Comparison of ENCODE assay signal across 8 cellular contexts in the genomic region with DNA sequence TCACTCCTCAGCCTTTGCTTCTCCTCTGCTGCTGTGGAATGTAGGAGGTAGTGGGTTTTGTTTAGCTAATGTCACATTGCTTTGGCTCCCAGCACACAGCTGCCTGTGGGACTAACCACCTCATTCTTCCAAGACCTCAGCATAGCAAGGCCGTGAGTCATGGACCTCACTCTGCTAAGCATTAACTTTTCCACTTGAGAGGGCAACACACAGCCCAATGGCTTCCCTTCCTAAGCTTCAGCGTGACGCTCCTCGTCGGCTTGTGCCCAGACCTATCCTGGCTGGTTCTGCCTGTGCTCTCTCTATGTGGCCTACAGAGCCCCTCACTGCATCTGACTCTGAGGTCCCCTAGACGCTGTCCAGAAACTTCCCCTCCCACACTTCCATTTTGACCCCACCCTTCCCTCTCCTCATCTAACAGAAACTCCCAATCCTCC. TPM values are rescaled to one million over a fixed set of nuclear protein-coding genes. Genes with fewer than 3 reads are reported as not detected.
DNase-seq lines count a peak whose midpoint lies in the region; ATAC-seq and TF ChIP-seq lines count a peak whose summit lies in the region.

No MANE protein-coding gene starts in this region.

- H3K4me3 ChIP-seq in lower lobe of right lung, result no peak overlapping the region
- no peak overlapping the region for H3K4me3 ChIP-seq in urinary bladder (ENCODE audit: low read depth, low read length)

- H3K9me3 ChIP-seq in lower lobe of right lung, result no peaks in the 10 kb centered on the region

- no peaks in the 10 kb centered on the region for H3K27me3 ChIP-seq in lower lobe of right lung (ENCODE audit: low read depth)

- H3K4me1 ChIP-seq in lower lobe of right lung, result peaks cover 56% of the 10 kb centered on the region
- peaks cover 1% of the 10 kb centered on the region for H3K4me1 ChIP-seq in urinary bladder (ENCODE audit: insufficient read depth)

- H3K4me1 Mint-ChIP-seq in activated naive CD8-positive, alpha-beta T cell treated with anti-CD3 and anti-CD28 coated beads, Interleukin-2, amount 50 U/mL, for 24 hours, result peaks cover 26% of the 10 kb centered on the region
- H3K4me1 Mint-ChIP-seq in activated naive CD8-positive, alpha-beta T cell treated with anti-CD3 and anti-CD28 coated beads for 36 hours, result peaks cover 9% of the 10 kb centered on the region

- no peak for TF ChIP-seq CTCF in lower lobe of right lung (IDR thresholded peaks at IDR 0.05)

- H3K27ac Mint-ChIP-seq in activated naive CD8-positive, alpha-beta T cell treated with anti-CD3 and anti-CD28 coated beads, Interleukin-2, amount 50 U/mL, for 24 hours, result peak overlapping the region; percentile 29
- no peak overlapping the region for H3K27ac Mint-ChIP-seq in activated naive CD8-positive, alpha-beta T cell treated with anti-CD3 and anti-CD28 coated beads for 36 hours

- peaks cover 12% of the 10 kb centered on the region for H3K36me3 Mint-ChIP-seq in activated naive CD8-positive, alpha-beta T cell treated with anti-CD3 and anti-CD28 coated beads, Interleukin-2, amount 50 U/mL, for 24 hours (ENCODE audit: low read depth)
- H3K36me3 Mint-ChIP-seq in activated naive CD8-positive, alpha-beta T cell treated with anti-CD3 and anti-CD28 coated beads for 36 hours, result peaks cover 6% of the 10 kb centered on the region

- 9% methylated on average over 6 of the region's 6 CpGs for WGBS in urinary bladder

- ATAC-seq in activated naive CD8-positive, alpha-beta T cell treated with anti-CD3 and anti-CD28 coated beads, Interleukin-2, amount 50 U/mL, for 24 hours, result peak; percentile 85
- ATAC-seq in lower lobe of right lung, result peak; percentile 93 to 95
- ATAC-seq in GM18870 (IDR thresholded peaks at IDR 0.05; ENCODE audit: unreplicated experiment), result no peak
- no peak for ATAC-seq in HG03469 (IDR thresholded peaks at IDR 0.05; ENCODE audit: unreplicated experiment)

- DNase-seq in activated naive CD8-positive, alpha-beta T cell treated with anti-CD3 and anti-CD28 coated beads, Interleukin-2, amount 50 U/mL, for 24 hours, result no peak
- no peak for DNase-seq in activated naive CD8-positive, alpha-beta T cell treated with anti-CD3 and anti-CD28 coated beads for 36 hours
- peak; percentile 82 for DNase-seq in lower lobe of right lung
- no peak for DNase-seq in NCI-H774 (lab: John Stamatoyannopoulos, UW)

- H3K27ac ChIP-seq in cingulate gyrus (ENCODE audit: low read depth, low read length) (peak overlapping the region; percentile 39), lower lobe of right lung (peak overlapping the region; percentile 85), urinary bladder (ENCODE audit: low read depth) (peak overlapping the region; percentile 89)

- intact Hi-C loops in lower lobe of right lung (cut with DNase I), result no loop called here

- peaks cover 3% of the 10 kb centered on the region for H3K27me3 Mint-ChIP-seq in activated naive CD8-positive, alpha-beta T cell treated with anti-CD3 and anti-CD28 coated beads, Interleukin-2, amount 50 U/mL, for 24 hours
- H3K27me3 Mint-ChIP-seq in activated naive CD8-positive, alpha-beta T cell treated with anti-CD3 and anti-CD28 coated beads for 36 hours, result no peaks in the 10 kb centered on the region

- H3K36me3 ChIP-seq in lower lobe of right lung (peaks cover 21% of the 10 kb centered on the region), urinary bladder (ENCODE audit: insufficient read depth) (no peaks in the 10 kb centered on the region)

- H3K4me3 Mint-ChIP-seq in activated naive CD8-positive, alpha-beta T cell treated with anti-CD3 and anti-CD28 coated beads, Interleukin-2, amount 50 U/mL, for 24 hours, result no peak overlapping the region
- no peak overlapping the region for H3K4me3 Mint-ChIP-seq in activated naive CD8-positive, alpha-beta T cell treated with anti-CD3 and anti-CD28 coated beads for 36 hours

- H3K9me3 Mint-ChIP-seq in activated naive CD8-positive, alpha-beta T cell treated with anti-CD3 and anti-CD28 coated beads, Interleukin-2, amount 50 U/mL, for 24 hours, result no peaks in the 10 kb centered on the region
- H3K9me3 Mint-ChIP-seq in activated naive CD8-positive, alpha-beta T cell treated with anti-CD3 and anti-CD28 coated beads for 36 hours, result no peaks in the 10 kb centered on the region

RNA-seq across cellular contexts. Expression of a gene that starts 23.3 kb away (rescaled TPM):
- 10 to 100 TPM; 22.1 to 22.8 TPM for total RNA-seq in activated naive CD8-positive, alpha-beta T cell treated with anti-CD3 and anti-CD28 coated beads for 36 hours
- total RNA-seq in lower lobe of right lung (127 TPM), urinary bladder (99.1 TPM)
- polyA plus RNA-seq in urinary bladder, result 61.3 TPM

RNA-seq across cellular contexts. Expression of a gene that starts 37.6 kb away (rescaled TPM):
- total RNA-seq in activated naive CD8-positive, alpha-beta T cell treated with anti-CD3 and anti-CD28 coated beads for 36 hours, result 10 to 100 TPM; 47.6 to 52.0 TPM
- total RNA-seq in lower lobe of right lung, result 1.4 TPM
- 23.6 TPM for total RNA-seq in urinary bladder
- 0.48 TPM for polyA plus RNA-seq in urinary bladder

Comparison
In these comparisons a context has a peak if more than half of its experiments do, and no peak if none do; other contexts are left out.
1. ATAC-seq: peak in activated naive CD8-positive, alpha-beta T cell treated with anti-CD3 and anti-CD28 coated beads, Interleukin-2, amount 50 U/mL, for 24 hours (single experiment) and lower lobe of right lung (2 of 2); none in GM18870 (single experiment) and HG03469 (single experiment).
2. H3K27ac ChIP-seq: peak in every context shown above with its lines; median percentile 89 in urinary bladder; 85 in lower lobe of right lung; 39 in cingulate gyrus.
3. RNA of a gene that starts 37.6 kb away (total RNA-seq): 47.6 to 52.0 TPM in activated naive CD8-positive, alpha-beta T cell treated with anti-CD3 and anti-CD28 coated beads for 36 hours and 23.6 TPM in urinary bladder (single experiment); 1.4 TPM in lower lobe of right lung (single experiment); every median in the first group is over 10 times any median in the second.